Comparison of ENCODE assay signal across 17 cellular contexts in the genomic region with DNA sequence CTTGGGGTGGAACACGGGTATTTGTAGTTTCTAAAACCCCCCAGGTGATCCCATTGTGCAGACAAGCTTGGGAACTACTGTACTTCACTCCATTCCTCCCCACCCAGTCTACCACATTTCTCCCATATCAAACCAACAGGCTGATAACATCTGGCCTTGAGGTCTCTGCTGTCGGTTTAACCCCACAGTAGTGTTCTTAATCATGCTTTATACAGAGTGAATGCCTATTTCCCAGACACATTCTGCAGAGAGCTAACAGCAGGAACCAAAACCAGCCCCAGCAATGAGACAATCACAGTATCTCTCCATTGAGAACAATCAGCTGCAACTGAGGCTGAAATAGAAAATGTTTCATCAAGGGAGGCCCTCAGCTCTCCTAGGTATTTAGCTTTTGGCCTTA.
A peak's percentile ranks its signal among the peaks of the same experiment; 100 is the strongest.
DNase-seq lines count a peak whose midpoint lies in the region; ATAC-seq and TF ChIP-seq lines count a peak whose summit lies in the region.
"Had no signal": no experiment of that assay in that cellular context is flagged by ENCODE, and none has a peak within 500 bp of the region (broad histone marks: within the 10 kb centered on the region; RNA-seq: fewer than 3 reads in every experiment).

No MANE protein-coding gene starts in this region.

- WGBS in mesendoderm (ENCODE audit: extremely low coverage, insufficient coverage, low lambda C conversion rate): no CpG with 5 or more reads among the region's 2 CpGs

- H3K56ac ChIP-seq in mesendoderm (ENCODE audit: low read length): peak overlapping the region; percentile 87

- POLR2A ChIA-PET in naive thymus-derived CD4-positive, alpha-beta T cell (lab: Charles Lee): no interaction called here

- H4K8ac ChIP-seq in mesendoderm (ENCODE audit: low read depth, low read length): no peak overlapping the region

- no peak overlapping the region for H3K4me3 Mint-ChIP-seq in naive thymus-derived CD4-positive, alpha-beta T cell
- H3K4me3 Mint-ChIP-seq: activated CD4-positive, alpha-beta T cell treated with anti-CD3 and anti-CD28 coated beads, Interleukin-2, amount 10 ng/mL, durations not matched to agents 24 days and 14 days had no signal

- CTCF ChIA-PET in naive thymus-derived CD4-positive, alpha-beta T cell (lab: Charles Lee): no interaction called here

- peak overlapping the region; percentile 94 for H2BK5ac ChIP-seq in mesendoderm (ENCODE audit: low read length)

- no peak overlapping the region for H4K5ac ChIP-seq in mesendoderm (ENCODE audit: low read length)

- H3K27me3 Mint-ChIP-seq in naive thymus-derived CD4-positive, alpha-beta T cell: peaks cover 2 to 28% (median 15%) of the 10 kb centered on the region in 5 donors

- no peak overlapping the region for H3K27ac Mint-ChIP-seq in naive thymus-derived CD4-positive, alpha-beta T cell
- H3K27ac Mint-ChIP-seq: activated CD4-positive, alpha-beta T cell treated with anti-CD3 and anti-CD28 coated beads, Interleukin-2, amount 10 ng/mL, durations not matched to agents 24 days and 14 days had no signal

- H3K4me3 ChIP-seq in DND-41 (ENCODE audit: low read depth in 1 of 2, low read length in 2 of 2) (no peak overlapping the region), mesendoderm (ENCODE audit: low read length) (no peak overlapping the region)
- H3K4me3 ChIP-seq in naive thymus-derived CD4-positive, alpha-beta T cell (ENCODE audit: low read length): no peak overlapping the region
- H3K4me3 ChIP-seq: BLaER1 treated with 17β-estradiol and CSF1 and Interleukin-3, amounts not matched to agents 10 nM and 100 nM; thyroid gland had no signal

- H2AFZ ChIP-seq in DND-41 (ENCODE audit: low read depth, low read length): no peak overlapping the region
- H2AFZ ChIP-seq: parathyroid adenoma had no signal

- no peaks in the 10 kb centered on the region for H3K36me3 ChIP-seq in DND-41 (ENCODE audit: insufficient read depth, low read length)
- H3K36me3 ChIP-seq in mesendoderm (ENCODE audit: control insufficient read depth, insufficient read depth, low read length): no peaks in the 10 kb centered on the region
- H3K36me3 ChIP-seq in naive thymus-derived CD4-positive, alpha-beta T cell (ENCODE audit: control insufficient read depth in 2 of 3, insufficient read depth in 3 of 3, low read length in 3 of 3): no peaks in the 10 kb centered on the region
- H3K36me3 ChIP-seq: BLaER1 treated with 17β-estradiol and CSF1 and Interleukin-3, amounts not matched to agents 10 nM and 100 nM; thyroid gland had no signal

- H3K9ac ChIP-seq in DND-41 (ENCODE audit: low read depth, low read length): no peak overlapping the region
- no peak overlapping the region for H3K9ac ChIP-seq in mesendoderm (ENCODE audit: low read length)
- H3K9ac ChIP-seq: BLaER1 treated with 17β-estradiol and CSF1 and Interleukin-3, amounts not matched to agents 10 nM and 100 nM; parathyroid adenoma had no signal

- no peak overlapping the region for H3K23ac ChIP-seq in mesendoderm (ENCODE audit: low read length)

- H3K27ac ChIP-seq in DND-41 (ENCODE audit: low read length) (no peak overlapping the region), mesendoderm (ENCODE audit: low read depth, low read length) (peak overlapping the region; percentile 68)
- H3K27ac ChIP-seq in naive thymus-derived CD4-positive, alpha-beta T cell (ENCODE audit: low read depth, low read length): no peak overlapping the region
- H3K27ac ChIP-seq: BLaER1 treated with 17β-estradiol and CSF1 and Interleukin-3, amounts not matched to agents 10 nM and 100 nM; parathyroid adenoma had no signal

- H2AK5ac ChIP-seq in mesendoderm (ENCODE audit: low read length): no peak overlapping the region

- peak overlapping the region; percentile 33 for H2BK120ac ChIP-seq in mesendoderm (ENCODE audit: low read depth, low read length)

- no peak overlapping the region for H2BK15ac ChIP-seq in mesendoderm (replicated peaks; ENCODE audit: low read depth)

- no peaks in the 10 kb centered on the region for H3K4me1 Mint-ChIP-seq in naive thymus-derived CD4-positive, alpha-beta T cell
- H3K4me1 Mint-ChIP-seq: activated CD4-positive, alpha-beta T cell treated with anti-CD3 and anti-CD28 coated beads, Interleukin-2, amount 10 ng/mL, durations not matched to agents 24 days and 14 days had no signal

- H3K4me2 ChIP-seq in DND-41 (ENCODE audit: insufficient read depth, low read length): no peak overlapping the region
- H3K4me2 ChIP-seq in mesendoderm (ENCODE audit: low read length): no peak overlapping the region
- H3K4me2 ChIP-seq: BLaER1 treated with 17β-estradiol and CSF1 and Interleukin-3, amounts not matched to agents 10 nM and 100 nM had no signal

- H3K4me1 ChIP-seq in DND-41 (ENCODE audit: insufficient read depth, low read length) (0 out of 2 replicates have a peak, but pooled peaks cover 5% of the 10 kb centered on the region), mesendoderm (ENCODE audit: control insufficient read depth, low read depth, low read length) (peaks cover 6% of the 10 kb centered on the region)
- no peaks in the 10 kb centered on the region for H3K4me1 ChIP-seq in naive thymus-derived CD4-positive, alpha-beta T cell (ENCODE audit: control insufficient read depth in 2 of 2, insufficient read depth in 2 of 2, low read length in 2 of 2)
- H3K4me1 ChIP-seq: BLaER1 treated with 17β-estradiol and CSF1 and Interleukin-3, amounts not matched to agents 10 nM and 100 nM; parathyroid adenoma had no signal

- H3K9me3 Mint-ChIP-seq in naive thymus-derived CD4-positive, alpha-beta T cell: peaks cover 0 to 1% (median 0%) of the 10 kb centered on the region in 11 donors
- H3K9me3 Mint-ChIP-seq: activated CD4-positive, alpha-beta T cell treated with anti-CD3 and anti-CD28 coated beads, Interleukin-2, amount 10 ng/mL, durations not matched to agents 24 days and 14 days had no signal

- no peaks in the 10 kb centered on the region for H3K36me3 Mint-ChIP-seq in naive thymus-derived CD4-positive, alpha-beta T cell

- ATAC-seq in DND-41 (ENCODE audit: insufficient read depth, low read depth): peak; percentile 93
- ATAC-seq in naive thymus-derived CD4-positive, alpha-beta T cell: no peak
- ATAC-seq in HG02763 (IDR thresholded peaks at IDR 0.05; ENCODE audit: unreplicated experiment): no peak
- ATAC-seq: left colon had no signal

- H3K9me3 ChIP-seq in DND-41 (ENCODE audit: insufficient read depth, low read length, severe bottlenecking): no peaks in the 10 kb centered on the region
- no peaks in the 10 kb centered on the region for H3K9me3 ChIP-seq in naive thymus-derived CD4-positive, alpha-beta T cell (ENCODE audit: control insufficient read depth in 2 of 3, low read length in 3 of 3)
- H3K9me3 ChIP-seq: BLaER1 treated with 17β-estradiol and CSF1 and Interleukin-3, amounts not matched to agents 10 nM and 100 nM; thyroid gland had no signal

- TF ChIP-seq CTCF in DND-41 (IDR thresholded peaks at IDR 0.05; ENCODE audit: borderline replicate concordance, extremely low read depth, low read length, poor library complexity, severe bottlenecking): no peak

- DNase-seq in DND-41 (peak; percentile 38), H4 (ENCODE audit: low spot score) (peak; percentile 77), OCI-M1 (lab: John Stamatoyannopoulos, UW) (peak; percentile 30), mesendoderm (peak; percentile 97), NK-92 (lab: John Stamatoyannopoulos, UW; ENCODE audit: unreplicated experiment) (no peak)
- no peak for DNase-seq in activated effector memory CD4-positive, alpha-beta T cell treated with anti-CD3 and anti-CD28 coated beads, Interleukin-2, amount 50 U/mL, for 16 hours
- DNase-seq in naive thymus-derived CD4-positive, alpha-beta T cell: no peak
- DNase-seq: activated CD4-positive, alpha-beta T cell treated with anti-CD3 and anti-CD28 coated beads, Interleukin-2, amount 10 ng/mL, durations not matched to agents 24 days and 14 days; activated naive CD4-positive, alpha-beta T cell treated with anti-CD3 and anti-CD28 coated beads, Interleukin-2, amount 50 U/mL, for 16 hours; cortex of kidney; left colon; NCI-H1417; NCI-H774 had no signal

- no peaks in the 10 kb centered on the region for H3K79me2 ChIP-seq in DND-41 (ENCODE audit: insufficient read depth, low read length)
- H3K79me2 ChIP-seq in mesendoderm (ENCODE audit: control insufficient read depth, insufficient read depth, low read length): no peaks in the 10 kb centered on the region
- H3K79me2 ChIP-seq: parathyroid adenoma had no signal

- H4K20me1 ChIP-seq in DND-41 (ENCODE audit: insufficient read depth, low read length): no peaks in the 10 kb centered on the region
- H4K20me1 ChIP-seq: BLaER1 treated with 17β-estradiol and CSF1 and Interleukin-3, amounts not matched to agents 10 nM and 100 nM had no signal

- H3K27me3 ChIP-seq in DND-41 (ENCODE audit: insufficient read depth, low read length, poor library complexity): no peaks in the 10 kb centered on the region
- no peaks in the 10 kb centered on the region for H3K27me3 ChIP-seq in mesendoderm (ENCODE audit: insufficient read depth, low read length, poor library complexity)
- H3K27me3 ChIP-seq in naive thymus-derived CD4-positive, alpha-beta T cell (ENCODE audit: control insufficient read depth in 2 of 2, insufficient read depth in 2 of 2, low read length in 2 of 2): no peaks in the 10 kb centered on the region
- H3K27me3 ChIP-seq: BLaER1 treated with 17β-estradiol and CSF1 and Interleukin-3, amounts not matched to agents 10 nM and 100 nM; thyroid gland had no signal

- no peaks in the 10 kb centered on the region for H3K79me1 ChIP-seq in mesendoderm (ENCODE audit: low read length)

- H3K4ac ChIP-seq in mesendoderm (ENCODE audit: low read depth, low read length): no peak overlapping the region

- H3K18ac ChIP-seq in mesendoderm (ENCODE audit: low read length): peak overlapping the region; percentile 83

- intact Hi-C loops in naive thymus-derived CD4-positive, alpha-beta T cell (cut with micrococcal nuclease): no loop called here

Comparison
In these comparisons a context has a peak if more than half of its experiments do, and no peak if none do; other contexts are left out.
1. DNase-seq: peak in DND-41 (single experiment), H4 (single experiment), OCI-M1 (single experiment) and mesendoderm (single experiment); none in activated effector memory CD4-positive, alpha-beta T cell treated with anti-CD3 and anti-CD28 coated beads, Interleukin-2, amount 50 U/mL, for 16 hours (single experiment), naive thymus-derived CD4-positive, alpha-beta T cell (0 of 9) and NK-92 (single experiment).